Comparison of ENCODE assay signal across 8 cellular contexts in genomic region chr6:28080631-28081485, GRCh38. TPM values are rescaled to one million over a fixed set of nuclear protein-coding genes. Genes with fewer than 3 reads are reported as not detected.
DNase-seq lines count a peak whose midpoint lies in the region; ATAC-seq and TF ChIP-seq lines count a peak whose summit lies in the region.

No MANE protein-coding gene starts in this region.

- peak overlapping the region; percentile 88 for H3K9ac ChIP-seq in rectal smooth muscle tissue (ENCODE audit: low read length)

- in situ Hi-C loops in astrocyte of the spinal cord (cut with HindIII; ENCODE audit: low sequenced_read_pairs), result no loop called here

- no peak for TF ChIP-seq CTCF in astrocyte of the spinal cord (IDR thresholded peaks at IDR 0.05; ENCODE audit: low read depth, low read length)
- TF ChIP-seq CTCF in hepatocyte (IDR thresholded peaks at IDR 0.05; ENCODE audit: poor library complexity), result peak; percentile 1
- TF ChIP-seq CTCF in vagina (IDR thresholded peaks at IDR 0.05), result no peak

- peak; percentile 93 for DNase-seq in NCI-H2029 (lab: John Stamatoyannopoulos, UW)
- DNase-seq in T1000 (lab: John Stamatoyannopoulos, UW), result peak; percentile 92
- DNase-seq in astrocyte of the spinal cord (ENCODE audit: low read depth, low spot score), result peak; percentile 99
- peak; percentile 97 for DNase-seq in hepatocyte (ENCODE audit: low spot score)
- DNase-seq in vagina (ENCODE audit: extremely low spot score in 2 of 2), result peak in 1 of 2 donors; percentile 98

- H3K4me2 ChIP-seq in hepatocyte, result peak overlapping the region; percentile 81

- no peaks in the 10 kb centered on the region for H3K36me3 ChIP-seq in hepatocyte (replicated peaks; ENCODE audit: insufficient read depth, low read depth)
- no peaks in the 10 kb centered on the region for H3K36me3 ChIP-seq in rectal smooth muscle tissue (ENCODE audit: control insufficient read depth, insufficient read depth, low read length)
- H3K36me3 ChIP-seq in vagina, result no peaks in the 10 kb centered on the region

- H3K27me3 ChIP-seq in hepatocyte, result no peaks in the 10 kb centered on the region
- no peaks in the 10 kb centered on the region for H3K27me3 ChIP-seq in rectal smooth muscle tissue (ENCODE audit: control insufficient read depth, insufficient read depth, low read length)
- no peaks in the 10 kb centered on the region for H3K27me3 ChIP-seq in vagina

- TF ChIP-seq POLR2A in vagina (IDR thresholded peaks at IDR 0.05), result no peak

- peak overlapping the region; percentile 71 for H3K4me3 ChIP-seq in astrocyte of the spinal cord (ENCODE audit: low read depth, low read length)
- H3K4me3 ChIP-seq in hepatocyte, result peak overlapping the region; percentile 88
- peak overlapping the region; percentile 97 for H3K4me3 ChIP-seq in rectal smooth muscle tissue (ENCODE audit: low read length)
- peak overlapping the region; percentile 69 to 81 for H3K4me3 ChIP-seq in vagina

- no peaks in the 10 kb centered on the region for H3K9me2 ChIP-seq in hepatocyte (replicated peaks; ENCODE audit: insufficient read depth)

- ATAC-seq in GM18517 (IDR thresholded peaks at IDR 0.05; ENCODE audit: unreplicated experiment) (peak; percentile 64), HG02981 (IDR thresholded peaks at IDR 0.05; ENCODE audit: unreplicated experiment) (peak; percentile 58)

- intact Hi-C loops in vagina (cut with DNase I), result no loop called here

- WGBS in hepatocyte (ENCODE audit: low lambda C conversion rate, missing lambda C conversion rate), result 2% methylated on average over 46 of the region's 46 CpGs

- peak overlapping the region; percentile 93 for H2AFZ ChIP-seq in hepatocyte

- H3K4me1 ChIP-seq in hepatocyte (ENCODE audit: insufficient read depth), result no peaks in the 10 kb centered on the region
- no peaks in the 10 kb centered on the region for H3K4me1 ChIP-seq in rectal smooth muscle tissue (ENCODE audit: control insufficient read depth, insufficient read depth, low read length)
- H3K4me1 ChIP-seq in vagina, result peaks cover 7% of the 10 kb centered on the region

- H3K9me3 ChIP-seq in hepatocyte (ENCODE audit: low read depth) (no peaks in the 10 kb centered on the region), vagina (no peaks in the 10 kb centered on the region)

- H4K20me1 ChIP-seq in hepatocyte (ENCODE audit: insufficient read depth, poor library complexity, severe bottlenecking), result no peaks in the 10 kb centered on the region

- peaks cover 17% of the 10 kb centered on the region for H3K79me2 ChIP-seq in hepatocyte

- peak overlapping the region; percentile 90 for H3K27ac ChIP-seq in hepatocyte
- peak overlapping the region; percentile 94 for H3K27ac ChIP-seq in rectal smooth muscle tissue (ENCODE audit: low read depth, low read length)
- H3K27ac ChIP-seq in vagina, result peak overlapping the region; percentile 85

RNA-seq across cellular contexts. Expression of gene ZNF165, which starts 0.5 kb away (rescaled TPM):
- total RNA-seq in hepatocyte (6.5 and 9.4 TPM in 2 replicates), vagina (3.7 TPM)
- polyA plus RNA-seq in hepatocyte, result 4.8 and 5.9 TPM in 2 replicates

RNA-seq across cellular contexts. Expression of gene ZSCAN16, which starts 43.6 kb away (rescaled TPM):
- 4.1 and 4.3 TPM in 2 replicates for total RNA-seq in hepatocyte
- polyA plus RNA-seq in hepatocyte, result 5.4 and 6.7 TPM in 2 replicates
- total RNA-seq in vagina, result 1.2 TPM
